37 cellular contexts compared by ENCODE assay signal in the genomic region with DNA sequence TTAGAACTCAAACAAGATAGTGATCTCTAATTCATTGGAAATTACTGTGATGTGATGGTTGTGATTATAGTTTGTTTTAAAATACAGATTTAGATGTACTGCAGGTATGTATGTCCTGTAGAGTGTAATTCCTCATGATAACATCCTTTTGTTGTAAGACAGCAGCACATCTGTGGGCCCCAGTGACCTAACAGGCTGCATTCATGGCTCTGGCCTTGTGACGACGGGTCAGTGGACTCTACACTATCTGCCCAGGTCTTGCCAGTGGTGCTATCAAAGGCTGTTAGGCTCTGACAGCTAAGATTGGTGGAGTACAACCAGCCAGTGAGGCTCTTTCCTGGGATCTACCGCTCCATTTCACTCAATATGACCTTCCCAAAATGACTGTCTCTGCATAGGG.
A peak's percentile ranks its signal among the peaks of the same experiment; 100 is the strongest.
DNase-seq lines count a peak whose midpoint lies in the region; ATAC-seq, FAIRE-seq and TF ChIP-seq lines count a peak whose summit lies in the region.
"Had no signal": no experiment of that assay in that cellular context is flagged by ENCODE, and none has a peak within 500 bp of the region (broad histone marks: within the 10 kb centered on the region; RNA-seq: fewer than 3 reads in every experiment).

No MANE protein-coding gene starts in this region.

- H3K9me1 ChIP-seq in IMR-90 (ENCODE audit: insufficient read depth, low read length), result no peaks in the 10 kb centered on the region

- no peak overlapping the region for H3K14ac ChIP-seq in IMR-90 (replicated peaks; ENCODE audit: low read depth, low read length)

- no peaks in the 10 kb centered on the region; the same call in 2 of the 3 replicates for H3K4me1 Mint-ChIP-seq in GM23338
- no peaks in the 10 kb centered on the region for H3K4me1 Mint-ChIP-seq in neural progenitor cell
- no peaks in the 10 kb centered on the region for H3K4me1 Mint-ChIP-seq in activated CD8-positive, alpha-beta T cell treated with anti-CD3 and anti-CD28 coated beads for 36 hours (ENCODE audit: low read depth)
- H3K4me1 Mint-ChIP-seq: B cell; CD14-positive monocyte; CD4-positive, alpha-beta memory T cell; CD4-positive, CD25-positive, alpha-beta regulatory T cell; CD8-positive, alpha-beta memory T cell had no signal

- CTCF ChIA-PET in IMR-90 (lab: Yijun Ruan, JAX) (no interaction called here), GM10248 (lab: Yijun Ruan, JAX) (no interaction called here)
- CTCF ChIA-PET in activated CD8-positive, alpha-beta T cell treated with anti-CD3 and anti-CD28 coated beads for 36 hours (lab: Charles Lee), result no interaction called here

- H3K36me3 Mint-ChIP-seq in GM23338 (ENCODE audit: low read depth) (no peaks in the 10 kb centered on the region), neural progenitor cell (no peaks in the 10 kb centered on the region)
- H3K36me3 Mint-ChIP-seq in activated CD8-positive, alpha-beta T cell treated with anti-CD3 and anti-CD28 coated beads for 36 hours (ENCODE audit: low read depth), result no peaks in the 10 kb centered on the region
- H3K36me3 Mint-ChIP-seq: CD14-positive monocyte; CD4-positive, alpha-beta memory T cell; CD4-positive, CD25-positive, alpha-beta regulatory T cell; CD8-positive, alpha-beta memory T cell; CD8-positive, alpha-beta T cell had no signal

- dilution Hi-C loops in IMR-90 (cut with HindIII; ENCODE audit: low sequenced_read_pairs, unreplicated experiment), result no loop called here

- no peak overlapping the region for H3K56ac ChIP-seq in IMR-90 (ENCODE audit: extremely low read depth, insufficient read depth, low read length)

- TF ChIP-seq CTCF in GM23338 (conservative IDR thresholded peaks at IDR 0.05; ENCODE audit: low read depth in 2 of 2), result no peak
- TF ChIP-seq CTCF in IMR-90 (conservative IDR thresholded peaks at IDR 0.05; ENCODE audit: low read depth, low read length), result no peak
- TF ChIP-seq CTCF in esophagus muscularis mucosa (IDR thresholded peaks at IDR 0.05), result no peak
- TF ChIP-seq CTCF in neural progenitor cell (IDR thresholded peaks at IDR 0.05), result no peak
- TF ChIP-seq CTCF in activated CD8-positive, alpha-beta T cell treated with anti-CD3 and anti-CD28 coated beads for 36 hours (IDR thresholded peaks at IDR 0.05), result no peak
- TF ChIP-seq CTCF in GM10248 (IDR thresholded peaks at IDR 0.05; ENCODE audit: control extremely low read depth, extremely low read depth, low read depth, missing control alignments), result no peak

- no peak overlapping the region for H2BK5ac ChIP-seq in IMR-90 (ENCODE audit: low read depth, low read length, poor library complexity, severe bottlenecking)

- no peak overlapping the region for H3K4ac ChIP-seq in IMR-90 (ENCODE audit: low read depth, low read length)

- H3K9me2 ChIP-seq in GM23338 (ENCODE audit: insufficient read depth), result no peaks in the 10 kb centered on the region

- H2BK20ac ChIP-seq in IMR-90 (ENCODE audit: low read depth, low read length), result no peak overlapping the region

- no peak for TF ChIP-seq POLR2A in IMR-90 (IDR thresholded peaks at IDR 0.05; ENCODE audit: low read depth, low read length)
- TF ChIP-seq POLR2A in esophagus muscularis mucosa (IDR thresholded peaks at IDR 0.05; ENCODE audit: low read depth), result no peak

- intact Hi-C loops in IMR-90 (cut with micrococcal nuclease) (no loop called here), esophagus muscularis mucosa (cut with DNase I) (no loop called here)
- intact Hi-C loops in activated CD8-positive, alpha-beta T cell treated with anti-CD3 and anti-CD28 coated beads for 36 hours (cut with micrococcal nuclease), result no loop called here

- in situ Hi-C loops in IMR-90 (cut with MboI; ENCODE audit: low sequenced_read_pairs), result no loop called here

- H4K5ac ChIP-seq in IMR-90 (ENCODE audit: low read depth, low read length), result no peak overlapping the region

- TF ChIP-seq EP300 in esophagus muscularis mucosa (IDR thresholded peaks at IDR 0.05), result no peak

- no peaks in the 10 kb centered on the region for H3K79me1 ChIP-seq in IMR-90 (ENCODE audit: low read depth in 1 of 2, low read length in 2 of 2)

- H3K23ac ChIP-seq in IMR-90 (ENCODE audit: low read depth, low read length), result no peak overlapping the region

- H3K27me3 ChIP-seq in GM23338 (ENCODE audit: insufficient read depth) (no peaks in the 10 kb centered on the region), IMR-90 (ENCODE audit: control insufficient read depth, insufficient read depth, low read length) (no peaks in the 10 kb centered on the region), esophagus muscularis mucosa (no peaks in the 10 kb centered on the region), neural progenitor cell (no peaks in the 10 kb centered on the region)
- H3K27me3 ChIP-seq: BLaER1; BLaER1 treated with 17β-estradiol and CSF1 and Interleukin-3, amounts not matched to agents 10 nM and 100 nM had no signal

- H2AFZ ChIP-seq in GM23338, result 0 out of 2 replicates have a peak overlapping the region, but pooled peaks have one; percentile 8
- peak overlapping the region; percentile 12 for H2AFZ ChIP-seq in IMR-90 (replicated peaks; ENCODE audit: low read length, poor library complexity)
- H2AFZ ChIP-seq in neural progenitor cell (replicated peaks), result peak overlapping the region; percentile 19

- WGBS in IMR-90 (ENCODE audit: extremely low coverage in 2 of 2, insufficient read length in 1 of 2), 2 experiments, result no CpG with 5 or more reads among the region's 3 CpGs
- WGBS in esophagus muscularis mucosa, result 87% methylated on average over 3 of the region's 3 CpGs

- no peak overlapping the region for H3K18ac ChIP-seq in IMR-90 (ENCODE audit: low read depth, low read length)

- H2AK5ac ChIP-seq in IMR-90 (ENCODE audit: low read depth, low read length), result no peak overlapping the region

- H3K9ac ChIP-seq in IMR-90 (ENCODE audit: low read depth, low read length) (no peak overlapping the region), neural progenitor cell (no peak overlapping the region)
- H3K9ac ChIP-seq: BLaER1; BLaER1 treated with 17β-estradiol and CSF1 and Interleukin-3, amounts not matched to agents 10 nM and 100 nM had no signal

- DNase-seq in GM23338 (ENCODE audit: low spot score), result no peak
- DNase-seq in IMR-90, result no peak
- DNase-seq in esophagus muscularis mucosa (ENCODE audit: extremely low spot score), result peak; percentile 90
- no peak for DNase-seq in neural progenitor cell (ENCODE audit: low spot score)
- no peak for DNase-seq in RCC 7860 (ENCODE audit: low spot score)
- no peak for DNase-seq in ecto neural progenitor cell (ENCODE audit: low spot score)
- DNase-seq in activated CD8-positive, alpha-beta T cell treated with anti-CD3 and anti-CD28 coated beads for 36 hours, result no peak
- DNase-seq in GM10248 (ENCODE audit: extremely low spot score), result no peak
- DNase-seq: 8988T; ACHN; AML-193; BE2C; C1 segment of cervical spinal cord; Caco-2; Calu3; CD4-positive, alpha-beta memory T cell; CD4-positive, alpha-beta T cell; CD4-positive, CD25-positive, alpha-beta regulatory T cell; CD8-positive, alpha-beta memory T cell; CD8-positive, alpha-beta T cell; COR-L47; DMS 273 treated with DMSO at 0.1 percent for 48 hours; DMS153; DMS53; DMS79; DMS79 treated with DMSO at 0.1 percent for 48 hours; DND-41; EL had no signal

- H3F3A ChIP-seq in GM23338 (replicated peaks; ENCODE audit: low read depth) (no peaks in the 10 kb centered on the region), neural progenitor cell (ENCODE audit: low read depth) (no peaks in the 10 kb centered on the region)

- TF ChIP-seq RAD21 in IMR-90 (IDR thresholded peaks at IDR 0.05; ENCODE audit: low read length), result no peak

- H3K79me2 ChIP-seq in GM23338 (replicated peaks; ENCODE audit: insufficient read depth), result no peaks in the 10 kb centered on the region
- H3K79me2 ChIP-seq in neural progenitor cell (ENCODE audit: low read depth), result no peaks in the 10 kb centered on the region

- H3K4me3 Mint-ChIP-seq in GM23338 (no peak overlapping the region), neural progenitor cell (no peak overlapping the region)
- H3K4me3 Mint-ChIP-seq in activated CD8-positive, alpha-beta T cell treated with anti-CD3 and anti-CD28 coated beads for 36 hours, result no peak overlapping the region
- H3K4me3 Mint-ChIP-seq: B cell; CD14-positive monocyte; CD4-positive, alpha-beta memory T cell; CD4-positive, alpha-beta T cell; CD4-positive, CD25-positive, alpha-beta regulatory T cell; CD8-positive, alpha-beta memory T cell; CD8-positive, alpha-beta T cell had no signal

- ATAC-seq in GM23338 (no peak), IMR-90 (ENCODE audit: low read depth) (no peak)
- no peak for ATAC-seq in activated CD8-positive, alpha-beta T cell treated with anti-CD3 and anti-CD28 coated beads for 36 hours
- ATAC-seq: A549; CD8-positive, alpha-beta T cell had no signal

- H3K27ac ChIP-seq in GM23338 (ENCODE audit: low read depth) (no peak overlapping the region), IMR-90 (ENCODE audit: insufficient read depth, low read length) (no peak overlapping the region), esophagus muscularis mucosa (replicated peaks in 1 of 4) (no peak overlapping the region), neural progenitor cell (no peak overlapping the region)
- H3K27ac ChIP-seq: 22Rv1; A549; BLaER1; BLaER1 treated with 17β-estradiol and CSF1 and Interleukin-3, amounts not matched to agents 10 nM and 100 nM; C4-2B had no signal

- H3K27ac Mint-ChIP-seq in GM23338 (no peak overlapping the region), neural progenitor cell (no peak overlapping the region)
- H3K27ac Mint-ChIP-seq in activated CD8-positive, alpha-beta T cell treated with anti-CD3 and anti-CD28 coated beads for 36 hours, result no peak overlapping the region
- H3K27ac Mint-ChIP-seq: B cell; CD14-positive monocyte; CD4-positive, alpha-beta memory T cell; CD4-positive, alpha-beta T cell; CD4-positive, CD25-positive, alpha-beta regulatory T cell; CD8-positive, alpha-beta memory T cell; CD8-positive, alpha-beta T cell had no signal

- H3K4me3 ChIP-seq in GM23338 (no peak overlapping the region), IMR-90 (ENCODE audit: insufficient read depth, low read depth, low read length) (no peak overlapping the region), esophagus muscularis mucosa (no peak overlapping the region), neural progenitor cell (no peak overlapping the region)
- H3K4me3 ChIP-seq: A549; BLaER1; BLaER1 treated with 17β-estradiol and CSF1 and Interleukin-3, amounts not matched to agents 10 nM and 100 nM had no signal

- BruUV-seq in IMR-90 (replicated peaks; lab: Mats Ljungman, UMichigan), result no TSS peak

- peaks cover 12% of the 10 kb centered on the region for H3K9me3 ChIP-seq in IMR-90 (ENCODE audit: control insufficient read depth, insufficient read depth, low read length)
- H3K9me3 ChIP-seq in esophagus muscularis mucosa, result no peaks in the 10 kb centered on the region
- no peaks in the 10 kb centered on the region for H3K9me3 ChIP-seq in neural progenitor cell (ENCODE audit: low read depth)
- H3K9me3 ChIP-seq: A549; BE2C; BLaER1; BLaER1 treated with 17β-estradiol and CSF1 and Interleukin-3, amounts not matched to agents 10 nM and 100 nM; Caco-2 had no signal

- H4K20me1 ChIP-seq in GM23338 (replicated peaks; ENCODE audit: insufficient read depth) (no peaks in the 10 kb centered on the region), IMR-90 (ENCODE audit: insufficient read depth, low read length) (no peaks in the 10 kb centered on the region), neural progenitor cell (ENCODE audit: low read depth) (no peaks in the 10 kb centered on the region)
- H4K20me1 ChIP-seq: BLaER1; BLaER1 treated with 17β-estradiol and CSF1 and Interleukin-3, amounts not matched to agents 10 nM and 100 nM had no signal

- H4K8ac ChIP-seq in IMR-90 (ENCODE audit: low read depth in 2 of 2, low read length in 2 of 2), result no peak overlapping the region

- H3K27me3 Mint-ChIP-seq in GM23338 (ENCODE audit: insufficient read depth, low read depth, poor library complexity) (peaks cover 2% of the 10 kb centered on the region), neural progenitor cell (ENCODE audit: insufficient read depth, low read depth) (no peaks in the 10 kb centered on the region)
- peaks cover 4% of the 10 kb centered on the region for H3K27me3 Mint-ChIP-seq in activated CD8-positive, alpha-beta T cell treated with anti-CD3 and anti-CD28 coated beads for 36 hours

- no peak overlapping the region for H3K4me2 ChIP-seq in GM23338
- H3K4me2 ChIP-seq in IMR-90 (ENCODE audit: low read depth, low read length), result no peak overlapping the region
- no peak overlapping the region for H3K4me2 ChIP-seq in neural progenitor cell
- H3K4me2 ChIP-seq: A549; BLaER1; BLaER1 treated with 17β-estradiol and CSF1 and Interleukin-3, amounts not matched to agents 10 nM and 100 nM had no signal

- FAIRE-seq in RCC 7860 (lab: Jason Lieb, UNC), result no peak
- FAIRE-seq: A204.1, A549, D721Med had no signal

- H3K36me3 ChIP-seq in GM23338 (ENCODE audit: insufficient read depth) (no peaks in the 10 kb centered on the region), IMR-90 (ENCODE audit: control insufficient read depth, insufficient read depth, low read length) (no peaks in the 10 kb centered on the region), esophagus muscularis mucosa (no peaks in the 10 kb centered on the region), neural progenitor cell (no peaks in the 10 kb centered on the region)
- H3K36me3 ChIP-seq: BE2C; BLaER1; BLaER1 treated with 17β-estradiol and CSF1 and Interleukin-3, amounts not matched to agents 10 nM and 100 nM had no signal

- POLR2A ChIA-PET in IMR-90 (lab: Charles Lee; ENCODE audit: unreplicated experiment), result no interaction called here
- POLR2A ChIA-PET in activated CD8-positive, alpha-beta T cell treated with anti-CD3 and anti-CD28 coated beads for 36 hours (lab: Charles Lee), result no interaction called here
- POLR2A ChIA-PET in GM10248 (lab: Yijun Ruan, JAX), result no interaction called here

- H3K9me3 Mint-ChIP-seq in GM23338 (no peaks in the 10 kb centered on the region), neural progenitor cell (no peaks in the 10 kb centered on the region)
- H3K9me3 Mint-ChIP-seq in activated CD8-positive, alpha-beta T cell treated with anti-CD3 and anti-CD28 coated beads for 36 hours, result no peaks in the 10 kb centered on the region
- H3K9me3 Mint-ChIP-seq: CD4-positive, alpha-beta T cell; CD8-positive, alpha-beta memory T cell; CD8-positive, alpha-beta T cell had no signal

- H2BK120ac ChIP-seq in IMR-90 (ENCODE audit: low read depth, low read length), result no peak overlapping the region

- no peak overlapping the region for H2BK15ac ChIP-seq in IMR-90 (ENCODE audit: low read depth, low read length)

- H3K4me1 ChIP-seq in GM23338 (ENCODE audit: insufficient read depth), result no peaks in the 10 kb centered on the region
- no peaks in the 10 kb centered on the region for H3K4me1 ChIP-seq in IMR-90 (ENCODE audit: control insufficient read depth, insufficient read depth, low read length)
- H3K4me1 ChIP-seq in esophagus muscularis mucosa, result no peaks in the 10 kb centered on the region
- H3K4me1 ChIP-seq in neural progenitor cell, result no peaks in the 10 kb centered on the region
- H3K4me1 ChIP-seq: A549; BE2C; BLaER1; BLaER1 treated with 17β-estradiol and CSF1 and Interleukin-3, amounts not matched to agents 10 nM and 100 nM had no signal

- H2AK9ac ChIP-seq in IMR-90 (replicated peaks; ENCODE audit: low read depth, low read length, poor library complexity), result no peak overlapping the region

- no peak overlapping the region for H4K91ac ChIP-seq in IMR-90 (ENCODE audit: insufficient read depth, low read depth, low read length)
